In genomic region chr1:229042482-229042881, GRCh38 we compare ENCODE assay signal across 32 cellular contexts.
"Had no signal": no experiment of that assay in that cellular context is flagged by ENCODE, and none has a peak within 500 bp of the region (broad histone marks: within the 10 kb centered on the region; RNA-seq: fewer than 3 reads in every experiment).

No MANE protein-coding gene starts in this region.

- H3K9me3 ChIP-seq: left lung, lower lobe of right lung, pancreas, prostate gland, spleen, tibial nerve, uterus had no signal

- H3K4me3 ChIP-seq: left lung, lower lobe of right lung, pancreas, prostate gland, skin epidermis, spleen, tibial nerve, uterus had no signal

- H3K27me3 ChIP-seq: left lung, spleen, tibial nerve, uterus had no signal

- H3K27ac ChIP-seq: lower lobe of right lung, pancreas, prostate gland, skin epidermis, tibial nerve, uterus had no signal

- ATAC-seq: left colon; left lung; natural killer cell; right cardiac atrium; sciatic nerve; stimulated activated memory B cell treated with anti-CD40 and anti-IgM and Interleukin-4, amounts not matched to agents 10 μg/mL and 1 μg/mL and 100 μg/mL, for 72 hours; stimulated activated naive CD8-positive, alpha-beta T cell treated with anti-CD3 and anti-CD28 coated beads, Interleukin-15, amount 100 ng/mL, for 72 hours had no signal

- H3K27me3 Mint-ChIP-seq: type B pancreatic cell had no signal

- DNase-seq: hypothalamus; immature natural killer cell; kidney; left colon; left lung; lower lobe of right lung; mammary epithelial cell; mesenchymal stem cell; naive B cell; natural killer cell; nephron progenitor cell; nucleus accumbens; pancreas; posterior cingulate gyrus; retina; right cardiac atrium; spleen; stimulated activated CD4-positive, alpha-beta T cell treated with anti-CD3 and anti-CD28 coated beads, Interleukin-1b, Interleukin-23, amount 100 ng/mL, for 48 hours; stimulated activated CD4-positive, alpha-beta T cell treated with anti-CD3 and anti-CD28 coated beads, Interleukin-2, amount 100 ng/mL, for 48 hours; stimulated activated CD4-positive, alpha-beta T cell treated with anti-CD3 and anti-CD28 coated beads, Interleukin-4, amount 100 ng/mL, for 4 hours; stimulated activated CD8-positive, alpha-beta memory T cell treated with anti-CD3 and anti-CD28 coated beads, Interleukin-4, amount 100 ng/mL, for 48 hours; stimulated activated naive CD4-positive, alpha-beta T cell treated with Interleukin-2 at 50 U/mL for 16 hours; stimulated activated naive CD8-positive, alpha-beta T cell treated with anti-CD3 and anti-CD28 coated beads, Interleukin-15, amount 100 ng/mL, for 72 hours; substantia nigra; uterus had no signal

- H3K27ac Mint-ChIP-seq: immature natural killer cell; naive B cell; natural killer cell; nephron progenitor cell; stimulated activated memory B cell treated with anti-CD40 and anti-IgM and Interleukin-4, amounts not matched to agents 10 μg/mL and 1 μg/mL and 100 μg/mL, for 72 hours; stimulated activated naive CD8-positive, alpha-beta T cell treated with anti-CD3 and anti-CD28 coated beads, Interleukin-15, amount 100 ng/mL, for 72 hours; type B pancreatic cell had no signal

- H3K9me3 Mint-ChIP-seq: natural killer cell; stimulated activated naive CD8-positive, alpha-beta T cell treated with anti-CD3 and anti-CD28 coated beads, Interleukin-15, amount 100 ng/mL, for 72 hours; type B pancreatic cell had no signal

- H3K4me1 Mint-ChIP-seq: naive B cell; stimulated activated memory B cell treated with anti-CD40 and anti-IgM and Interleukin-4, amounts not matched to agents 10 μg/mL and 1 μg/mL and 100 μg/mL, for 72 hours; stimulated activated naive CD8-positive, alpha-beta T cell treated with anti-CD3 and anti-CD28 coated beads, Interleukin-15, amount 100 ng/mL, for 72 hours had no signal

- FAIRE-seq: islet of Langerhans, kidney, pancreas had no signal

- H3K4me3 Mint-ChIP-seq: immature natural killer cell; naive B cell; natural killer cell; nephron progenitor cell; stimulated activated memory B cell treated with anti-CD40 and anti-IgM and Interleukin-4, amounts not matched to agents 10 μg/mL and 1 μg/mL and 100 μg/mL, for 72 hours; stimulated activated naive CD8-positive, alpha-beta T cell treated with anti-CD3 and anti-CD28 coated beads, Interleukin-15, amount 100 ng/mL, for 72 hours; type B pancreatic cell had no signal

- H3K4me1 ChIP-seq: lower lobe of right lung, pancreas, prostate gland, tibial nerve, uterus had no signal

- H3K36me3 ChIP-seq: left lung, lower lobe of right lung, pancreas, prostate gland, spleen, tibial nerve, uterus had no signal

- H3K36me3 Mint-ChIP-seq: type B pancreatic cell had no signal
